Comparison of ENCODE assay signal across 1 cellular context in genomic region chr4:138320856-138321255, GRCh38.
TF ChIP-seq lines count a peak whose summit lies in the region.

No MANE protein-coding gene starts in this region.

TF ChIP-seq in H1, 55 proteins besides CTCF, POLR2A, EP300 and RAD21 (continued from another document):
- no peak for TF ChIP-seq RNF2 (IDR thresholded peaks at IDR 0.05; ENCODE audit: borderline replicate concordance, low read depth, low read length, missing control alignments, poor library complexity, severe bottlenecking)
- TF ChIP-seq MAFK (IDR thresholded peaks at IDR 0.05; ENCODE audit: low read depth, low read length): no peak
- no peak for TF ChIP-seq RFX5 (IDR thresholded peaks at IDR 0.05; ENCODE audit: borderline replicate concordance, low read depth, low read length)
- TF ChIP-seq PHF8 (conservative IDR thresholded peaks at IDR 0.05; ENCODE audit: low read depth, low read length): no peak
- no peak for TF ChIP-seq SIN3A (conservative IDR thresholded peaks at IDR 0.05 in 1 of 2, IDR thresholded peaks at IDR 0.05 in 1 of 2; ENCODE audit: low read depth in 1 of 2, low read length in 2 of 2)
- no peak for TF ChIP-seq ATF3 (IDR thresholded peaks at IDR 0.05; ENCODE audit: insufficient read depth, low read depth, low read length)
- no peak for TF ChIP-seq HDAC2 (IDR thresholded peaks at IDR 0.05; ENCODE audit: borderline replicate concordance in 1 of 2, low read depth in 2 of 2, low read length in 2 of 2)
- TF ChIP-seq CHD2 (IDR thresholded peaks at IDR 0.05; ENCODE audit: low read length): no peak
- no peak for TF ChIP-seq FOSL1 (IDR thresholded peaks at IDR 0.05; ENCODE audit: insufficient read depth, low read depth, low read length)
TF ChIP-seq in H1: peak in this region for 0.
